Comparison of ENCODE assay signal across 18 cellular contexts in the genomic region with DNA sequence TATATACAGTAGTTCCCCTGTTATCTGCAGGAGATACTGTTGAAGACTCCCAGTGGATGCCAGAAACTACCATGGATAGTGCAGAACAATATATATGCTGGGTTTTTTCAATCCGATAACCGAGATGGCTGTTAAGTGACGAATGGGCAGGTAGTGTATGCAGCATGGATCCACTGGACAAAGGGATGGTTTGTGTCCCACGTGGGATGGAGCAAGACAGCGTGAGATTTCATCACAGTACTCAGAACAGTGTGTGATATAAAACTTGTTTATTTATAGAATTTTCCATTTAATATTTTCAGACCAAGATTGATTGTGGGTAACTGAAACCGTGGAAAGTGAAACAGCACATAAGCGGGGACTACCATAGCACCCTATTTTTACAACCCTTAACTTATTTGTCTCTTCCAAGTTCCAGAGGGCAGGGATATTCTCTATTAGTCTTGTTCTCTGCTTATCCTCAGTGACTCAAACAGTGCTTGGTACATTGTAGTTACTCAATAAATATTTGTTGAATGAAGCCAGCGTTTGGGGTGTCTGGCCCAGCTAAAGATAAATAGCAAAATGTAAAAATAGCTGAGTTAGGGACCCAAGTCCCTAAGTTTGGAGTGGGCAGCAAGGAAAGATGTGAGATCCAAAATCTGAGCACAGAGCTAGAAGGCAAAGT.
"Had no signal": no experiment of that assay in that cellular context is flagged by ENCODE, and none has a peak within 500 bp of the region (broad histone marks: within the 10 kb centered on the region; RNA-seq: fewer than 3 reads in every experiment).

No MANE protein-coding gene starts in this region.

- H3K27ac Mint-ChIP-seq: activated CD8-positive, alpha-beta T cell treated with anti-CD3 and anti-CD28 coated beads for 36 hours; activated naive CD4-positive, alpha-beta T cell treated with anti-CD3 and anti-CD28 coated beads, Interleukin-2, amount 10 ng/mL, durations not matched to agents 7 days and 5 days; mesothelial cell of epicardium; nephron; WTC11 had no signal

- DNase-seq: activated CD4-positive, alpha-beta T cell treated with anti-CD3 and anti-CD28 coated beads for 4 hours; activated CD8-positive, alpha-beta T cell treated with anti-CD3 and anti-CD28 coated beads for 36 hours; activated naive CD4-positive, alpha-beta T cell treated with anti-CD3 and anti-CD28 coated beads, Interleukin-2, amount 10 ng/mL, durations not matched to agents 7 days and 5 days; activated T-cell treated with anti-CD3 and anti-CD28 coated beads, Interleukin-2, amount 50 U/mL, for 1 hour; left cardiac atrium; nucleus accumbens; posterior cingulate gyrus; retina; stimulated activated CD4-positive, alpha-beta T cell treated with anti-CD3 and anti-CD28 coated beads, Interleukin-2, amount 100 ng/mL, for 24 hours; stimulated activated naive CD8-positive, alpha-beta T cell treated with anti-CD3 and anti-CD28 coated beads, Interleukin-15, Interleukin-2, amounts not matched to agents 100 U/mL and 50 U/mL, for 24 hours; substantia nigra; T-helper 2 cell; tibial artery had no signal

- H3K4me1 ChIP-seq: breast epithelium, tibial artery had no signal

- H3K4me3 Mint-ChIP-seq: activated CD8-positive, alpha-beta T cell treated with anti-CD3 and anti-CD28 coated beads for 36 hours; activated naive CD4-positive, alpha-beta T cell treated with anti-CD3 and anti-CD28 coated beads, Interleukin-2, amount 10 ng/mL, durations not matched to agents 7 days and 5 days; mesothelial cell of epicardium; nephron; WTC11 had no signal

- H3K27ac ChIP-seq: breast epithelium, coronary artery, tibial artery had no signal

- H3K36me3 ChIP-seq: breast epithelium, tibial artery had no signal

- H3K27me3 Mint-ChIP-seq: activated CD8-positive, alpha-beta T cell treated with anti-CD3 and anti-CD28 coated beads for 36 hours; activated naive CD4-positive, alpha-beta T cell treated with anti-CD3 and anti-CD28 coated beads, Interleukin-2, amount 10 ng/mL, durations not matched to agents 7 days and 5 days had no signal

- H3K4me3 ChIP-seq: breast epithelium, coronary artery, tibial artery had no signal

- H3K27me3 ChIP-seq: breast epithelium, tibial artery had no signal

- H3K9me3 ChIP-seq: tibial artery had no signal

- H3K4me1 Mint-ChIP-seq: activated naive CD4-positive, alpha-beta T cell treated with anti-CD3 and anti-CD28 coated beads, Interleukin-2, amount 10 ng/mL, durations not matched to agents 7 days and 5 days; nephron; WTC11 had no signal

- H3K36me3 Mint-ChIP-seq: WTC11 had no signal

- ATAC-seq: activated CD8-positive, alpha-beta T cell treated with anti-CD3 and anti-CD28 coated beads for 36 hours; left cardiac atrium; stimulated activated naive CD8-positive, alpha-beta T cell treated with anti-CD3 and anti-CD28 coated beads, Interleukin-15, Interleukin-2, amounts not matched to agents 100 U/mL and 50 U/mL, for 24 hours; WTC11 had no signal

- H3K9me3 Mint-ChIP-seq: activated naive CD4-positive, alpha-beta T cell treated with anti-CD3 and anti-CD28 coated beads, Interleukin-2, amount 10 ng/mL, durations not matched to agents 7 days and 5 days; nephron had no signal
